In the genomic region with DNA sequence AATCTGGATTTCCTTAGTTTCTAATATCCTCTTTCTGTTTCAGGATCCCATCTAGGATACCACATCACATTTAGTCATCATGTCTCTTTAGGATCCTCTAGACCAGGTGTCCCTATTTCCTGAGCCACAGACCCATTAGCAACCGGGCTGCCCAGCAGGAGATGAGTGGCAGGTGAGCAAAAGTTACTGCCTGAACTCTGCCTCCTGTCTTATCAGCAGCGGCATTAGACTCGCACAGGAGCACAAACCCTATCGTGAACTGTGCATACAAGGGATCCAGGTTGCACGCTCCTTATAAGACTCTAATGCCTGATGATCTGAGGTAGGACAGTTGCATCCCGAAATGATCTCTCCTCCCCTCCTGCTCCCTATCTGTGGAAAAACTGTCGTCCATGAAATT, we compare ENCODE assay signal across 1 cellular context.
TF ChIP-seq lines count a peak whose summit lies in the region.

No MANE protein-coding gene starts in this region.

TF ChIP-seq in K562, 482 proteins besides CTCF, POLR2A, EP300 and RAD21 (continued from another document):
- TF ChIP-seq USF2 (CRISPR knock-in tag; IDR thresholded peaks at IDR 0.05): no peak
- no peak for TF ChIP-seq PHF21A (IDR thresholded peaks at IDR 0.05; ENCODE audit: borderline replicate concordance, low read depth)
- peak; percentile 33; the same call in 1 of the 2 replicates for TF ChIP-seq PKNOX1 (IDR thresholded peaks at IDR 0.05)
- TF ChIP-seq ZNF197 (CRISPR knock-in tag; IDR thresholded peaks at IDR 0.05; ENCODE audit: low read depth): no peak
